ENCODE assay signal across 9 cellular contexts in genomic region chr22:40400173-40400572, GRCh38. TPM values are rescaled to one million over a fixed set of nuclear protein-coding genes. Genes with fewer than 3 reads are reported as not detected.
DNase-seq lines count a peak whose midpoint lies in the region; ATAC-seq and TF ChIP-seq lines count a peak whose summit lies in the region.
"Had no signal": no experiment of that assay in that cellular context is flagged by ENCODE, and none has a peak within 500 bp of the region (broad histone marks: within the 10 kb centered on the region; RNA-seq: fewer than 3 reads in every experiment).

No MANE protein-coding gene starts in this region.

- TF ChIP-seq CTCF in GM13976 (IDR thresholded peaks at IDR 0.05; ENCODE audit: borderline replicate concordance, control extremely low read depth, extremely low read depth, insufficient read depth, missing control alignments) (no peak), OCI-LY3 (IDR thresholded peaks at IDR 0.05; ENCODE audit: low read depth, low read length) (no peak)

- intact Hi-C loops in activated naive CD4-positive, alpha-beta T cell treated with anti-CD3 and anti-CD28 coated beads for 36 hours (cut with micrococcal nuclease) = loop anchor here (1.0 kb wide), 1 partner anchor 15 kb away; no protein-coding TSS in a partner anchor

- peaks cover 22% of the 10 kb centered on the region for H3K36me3 ChIP-seq in OCI-LY3 (replicated peaks; ENCODE audit: low read depth, low read length)

- peaks cover 24% of the 10 kb centered on the region for H3K36me3 Mint-ChIP-seq in activated naive CD4-positive, alpha-beta T cell treated with anti-CD3 and anti-CD28 coated beads for 36 hours (ENCODE audit: low read depth)

- peak overlapping the region; percentile 46 for H3K4me2 ChIP-seq in OCI-LY3 (ENCODE audit: low read length)

- H3K4me3 Mint-ChIP-seq in activated naive CD4-positive, alpha-beta T cell treated with anti-CD3 and anti-CD28 coated beads for 36 hours = peak overlapping the region; percentile 8

- no peak overlapping the region for H3K4me3 ChIP-seq in OCI-LY3 (ENCODE audit: low read length)

- in situ Hi-C loops in GM13976 (cut with MboI; ENCODE audit: low sequenced_read_pairs, unreplicated experiment) = no loop called here

- no peak overlapping the region for H3K9ac ChIP-seq in OCI-LY3 (ENCODE audit: low read length)

- H3K27me3 Mint-ChIP-seq in activated naive CD4-positive, alpha-beta T cell treated with anti-CD3 and anti-CD28 coated beads for 36 hours (ENCODE audit: low read depth) = no peaks in the 10 kb centered on the region

- H4K20me1 ChIP-seq in OCI-LY3 (ENCODE audit: insufficient read depth, low read length) = peaks cover 3% of the 10 kb centered on the region; the same call in 1 of the 2 replicates

- H3K27me3 ChIP-seq in OCI-LY3 (ENCODE audit: low read depth, low read length) = no peaks in the 10 kb centered on the region

- no peak overlapping the region for H2AFZ ChIP-seq in OCI-LY3 (ENCODE audit: low read depth, low read length)

- H3K27ac ChIP-seq in OCI-LY3 (ENCODE audit: low read length) = peak overlapping the region; percentile 49

- peaks cover 72% of the 10 kb centered on the region for H3K4me1 Mint-ChIP-seq in activated naive CD4-positive, alpha-beta T cell treated with anti-CD3 and anti-CD28 coated beads for 36 hours (ENCODE audit: low read depth)

- no peaks in the 10 kb centered on the region for H3K9me3 Mint-ChIP-seq in activated naive CD4-positive, alpha-beta T cell treated with anti-CD3 and anti-CD28 coated beads for 36 hours

- no peaks in the 10 kb centered on the region for H3K79me2 ChIP-seq in OCI-LY3 (ENCODE audit: low read length)

- peaks cover 33% of the 10 kb centered on the region for H3K4me1 ChIP-seq in OCI-LY3 (ENCODE audit: low read length)

- ATAC-seq in HG02840 (IDR thresholded peaks at IDR 0.05; ENCODE audit: low FRiP score, unreplicated experiment) = no peak

- DNase-seq in GM13976 (ENCODE audit: low spot score) = peak; percentile 60
- peak; percentile 76 for DNase-seq in activated naive CD4-positive, alpha-beta T cell treated with anti-CD3 and anti-CD28 coated beads for 36 hours
- peak; percentile 58 for DNase-seq in stimulated activated CD4-positive, alpha-beta T cell treated with anti-CD3 and anti-CD28 coated beads, Interleukin-15, amount 100 ng/mL, for 24 hours
- DNase-seq in RPMI8226 = no peak
- DNase-seq in middle frontal gyrus (ENCODE audit: extremely low spot score, low spot score) = no peak
- DNase-seq in NCI-H1436 treated with DMSO at 0.1 percent for 48 hours (lab: John Stamatoyannopoulos, UW) = no peak
- DNase-seq: midbrain had no signal

- CTCF ChIA-PET in activated naive CD4-positive, alpha-beta T cell treated with anti-CD3 and anti-CD28 coated beads for 36 hours (lab: Charles Lee) = interaction anchor here (0.7 to 1.2 kb wide), 4 partner anchors 15 to 180 kb away, joined by 3 read pairs; no protein-coding TSS in a partner anchor

- no peaks in the 10 kb centered on the region for H3K9me3 ChIP-seq in OCI-LY3 (ENCODE audit: insufficient read depth, low read length)

- H3K27ac Mint-ChIP-seq in activated naive CD4-positive, alpha-beta T cell treated with anti-CD3 and anti-CD28 coated beads for 36 hours = peak overlapping the region; percentile 68

RNA-seq across cellular contexts. Expression of gene SGSM3, which starts 29.8 kb away (rescaled TPM):
- 10 to 100 TPM; 65.7 to 66.4 TPM for total RNA-seq in activated naive CD4-positive, alpha-beta T cell treated with anti-CD3 and anti-CD28 coated beads for 36 hours

RNA-seq across cellular contexts. Expression of gene ADSL, which starts 53.9 kb away (rescaled TPM):
- total RNA-seq in activated naive CD4-positive, alpha-beta T cell treated with anti-CD3 and anti-CD28 coated beads for 36 hours = 100 to 1,000 TPM; 125 to 129 TPM

Comparison
In these comparisons a context has a peak if more than half of its experiments do, and no peak if none do; other contexts are left out.
1. DNase-seq: peak in GM13976 (single experiment), activated naive CD4-positive, alpha-beta T cell treated with anti-CD3 and anti-CD28 coated beads for 36 hours (single experiment) and stimulated activated CD4-positive, alpha-beta T cell treated with anti-CD3 and anti-CD28 coated beads, Interleukin-15, amount 100 ng/mL, for 24 hours (single experiment); none in RPMI8226 (single experiment), middle frontal gyrus (single experiment) and NCI-H1436 treated with DMSO at 0.1 percent for 48 hours (single experiment).